1 cellular context compared by ENCODE assay signal in genomic region chr3:49673715-49674490, GRCh38.
TF ChIP-seq lines count a peak whose summit lies in the region.

Gene APEH (plus strand): TSS chr3:49674351. CDS start chr3:49674402, 51 bp downstream.

TF ChIP-seq in WTC11, 78 proteins besides CTCF, POLR2A, EP300 and RAD21 (continued from another document):
- TF ChIP-seq FOXP4 (CRISPR knock-in tag; IDR thresholded peaks at IDR 0.05) (0 out of 2 replicates have a peak, but pooled peaks have one; percentile 12), JUN (CRISPR knock-in tag; IDR thresholded peaks at IDR 0.05) (no peak), ATF2 (CRISPR knock-in tag; IDR thresholded peaks at IDR 0.05; ENCODE audit: borderline replicate concordance, low read depth) (no peak), ATF3 (CRISPR knock-in tag; conservative IDR thresholded peaks at IDR 0.05) (no peak), ZNF138 (CRISPR knock-in tag; conservative IDR thresholded peaks at IDR 0.05) (no peak), SMAD3 (CRISPR knock-in tag; IDR thresholded peaks at IDR 0.05; ENCODE audit: borderline replicate concordance) (no peak), GABPB1 (CRISPR knock-in tag; IDR thresholded peaks at IDR 0.05) (peak; percentile 62; the same call in 1 of the 2 replicates), MAX (CRISPR knock-in tag; IDR thresholded peaks at IDR 0.05) (peak; percentile 68)
